ENCODE assay signal across 34 cellular contexts in the genomic region with DNA sequence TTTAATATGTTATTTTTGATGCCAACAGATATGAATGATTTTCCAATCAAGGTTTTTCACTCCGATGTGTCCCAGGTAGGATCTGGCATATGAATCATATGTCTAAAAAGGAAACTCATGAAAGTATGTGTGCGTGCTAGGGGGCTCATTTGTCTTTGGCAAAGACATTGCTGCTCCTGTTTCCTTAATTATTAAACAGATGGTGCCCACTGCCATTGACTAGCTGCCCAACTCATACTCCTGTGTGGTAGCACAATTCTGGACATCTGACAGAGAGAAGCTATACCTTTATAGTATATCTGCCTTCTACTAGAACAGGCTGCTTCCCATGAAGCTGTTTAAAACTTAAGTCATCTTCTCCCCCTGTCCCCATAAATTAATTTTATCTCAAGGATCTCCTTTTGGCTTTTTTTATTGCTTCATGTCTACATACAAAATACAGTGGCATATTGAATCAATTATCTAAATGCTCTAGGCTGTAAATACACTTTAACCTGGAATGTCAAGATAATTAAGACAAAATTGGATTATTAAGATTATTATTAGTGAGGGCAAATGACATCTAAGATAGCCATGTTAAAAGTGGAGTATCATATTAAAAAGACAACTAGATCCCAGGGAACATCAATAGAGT. TPM values are rescaled to one million over a fixed set of nuclear protein-coding genes. Genes with fewer than 3 reads are reported as not detected.
DNase-seq lines count a peak whose midpoint lies in the region; ATAC-seq and TF ChIP-seq lines count a peak whose summit lies in the region.
"Had no signal": no experiment of that assay in that cellular context is flagged by ENCODE, and none has a peak within 500 bp of the region (broad histone marks: within the 10 kb centered on the region; RNA-seq: fewer than 3 reads in every experiment).

No MANE protein-coding gene starts in this region.

- no peaks in the 10 kb centered on the region for H3K79me2 ChIP-seq in HCT116 (ENCODE audit: insufficient read depth, low read length)

- H4K20me1 ChIP-seq in HCT116 (ENCODE audit: insufficient read depth), result no peaks in the 10 kb centered on the region

- H3K9ac ChIP-seq in HCT116 (ENCODE audit: low read length), result no peak overlapping the region

- H3K9me3 Mint-ChIP-seq in nephron, result no peaks in the 10 kb centered on the region
- H3K9me3 Mint-ChIP-seq in activated T-cell treated with anti-CD3 and anti-CD28 coated beads, Interleukin-2, amount 50 U/mL, for 4 hours, result no peaks in the 10 kb centered on the region
- H3K9me3 Mint-ChIP-seq: activated CD4-positive, alpha-beta T cell treated with anti-CD3 and anti-CD28 coated beads, Interleukin-2, amount 10 ng/mL, durations not matched to agents 7 days and 5 days; CD8-positive, alpha-beta T cell; dendritic cell treated with granulocyte-macrophage colony-stimulating factor and Interleukin-4, amounts not matched to agents 40 ng/mL and 50 ng/mL, for 4 days; natural killer cell; stimulated activated naive CD8-positive, alpha-beta T cell treated with anti-CD3 and anti-CD28 coated beads, Interleukin-15, Interleukin-2, amounts not matched to agents 100 ng/mL and 50 ng/mL, for 24 hours had no signal

- no peaks in the 10 kb centered on the region for H3K9me2 ChIP-seq in HCT116 (ENCODE audit: insufficient read depth)

- BruUV-seq in HCT116 (replicated peaks; lab: Mats Ljungman, UMichigan), result no TSS peak

- H3K4me1 ChIP-seq in BE2C (peaks cover 8% of the 10 kb centered on the region), HCT116 (ENCODE audit: control insufficient read depth in 1 of 2, insufficient read depth in 2 of 2, low read length in 2 of 2) (no peaks in the 10 kb centered on the region; a peak in 1 of 4 replicates), ascending aorta (no peaks in the 10 kb centered on the region)
- H3K4me1 ChIP-seq: foreskin keratinocyte, Peyer's patch had no signal

- no peak for TF ChIP-seq POLR2A in HCT116 (IDR thresholded peaks at IDR 0.05; ENCODE audit: borderline replicate concordance, extremely low read depth, insufficient read depth, insufficient read length)

- H3K4me3 ChIP-seq in BE2C (ENCODE audit: low read depth, low read length) (peak overlapping the region; percentile 76), HCT116 (replicated peaks in 1 of 2; ENCODE audit: low read depth in 1 of 2, low read length in 2 of 2) (no peak overlapping the region), ascending aorta (no peak overlapping the region)
- H3K4me3 ChIP-seq: lung, mucosa of descending colon had no signal

- no peaks in the 10 kb centered on the region for H3K36me3 Mint-ChIP-seq in nephron (ENCODE audit: low read depth)
- H3K36me3 Mint-ChIP-seq in activated T-cell treated with anti-CD3 and anti-CD28 coated beads, Interleukin-2, amount 50 U/mL, for 4 hours (ENCODE audit: insufficient read depth), result no peaks in the 10 kb centered on the region
- H3K36me3 Mint-ChIP-seq: activated naive CD8-positive, alpha-beta T cell; CD8-positive, alpha-beta T cell; natural killer cell had no signal

- CTCF ChIA-PET in HCT116 (lab: Charles Lee), result no interaction called here

- H3K36me3 ChIP-seq in BE2C (no peaks in the 10 kb centered on the region), HCT116 (ENCODE audit: control insufficient read depth in 1 of 2, insufficient read depth in 2 of 2, low read length in 2 of 2) (no peaks in the 10 kb centered on the region), ascending aorta (no peaks in the 10 kb centered on the region)
- H3K36me3 ChIP-seq: cardiac muscle cell, esophagus squamous epithelium, ovary, Peyer's patch, thoracic aorta, WERI-Rb-1 had no signal

- peak overlapping the region; percentile 94 to 97 (median 96) for H3K4me3 Mint-ChIP-seq in nephron
- H3K4me3 Mint-ChIP-seq in activated T-cell treated with anti-CD3 and anti-CD28 coated beads, Interleukin-2, amount 50 U/mL, for 4 hours, result no peak overlapping the region
- H3K4me3 Mint-ChIP-seq: activated CD4-positive, alpha-beta T cell treated with anti-CD3 and anti-CD28 coated beads, Interleukin-2, amount 10 ng/mL, durations not matched to agents 7 days and 5 days; activated naive CD8-positive, alpha-beta T cell; CD8-positive, alpha-beta T cell; dendritic cell treated with granulocyte-macrophage colony-stimulating factor and Interleukin-4, amounts not matched to agents 40 ng/mL and 50 ng/mL, for 4 days; natural killer cell; stimulated activated naive CD8-positive, alpha-beta T cell treated with anti-CD3 and anti-CD28 coated beads, Interleukin-15, Interleukin-2, amounts not matched to agents 100 ng/mL and 50 ng/mL, for 24 hours had no signal

- TF ChIP-seq CTCF in BE2C (IDR thresholded peaks at IDR 0.05; ENCODE audit: low read depth, low read length) (no peak), HCT116 (IDR thresholded peaks at IDR 0.05 in 2 of 3, conservative IDR thresholded peaks at IDR 0.05 in 1 of 3; ENCODE audit: borderline replicate concordance in 1 of 3, insufficient read depth in 1 of 3, low read depth in 2 of 3, low read length in 2 of 3) (no peak), ascending aorta (IDR thresholded peaks at IDR 0.05) (no peak), nephron (IDR thresholded peaks at IDR 0.05; ENCODE audit: unreplicated experiment in 3 of 3) (no peak)

- RAD21 ChIA-PET in HCT116 (lab: Charles Lee; ENCODE audit: low non-redundant PET in 1 of 2, low total read pairs in 2 of 2, uncharacterized antibody in 2 of 2, unreplicated experiment in 2 of 2), result no interaction called here

- peak overlapping the region in 1 of 3 experiments; percentile 94 for H3K27ac Mint-ChIP-seq in nephron
- H3K27ac Mint-ChIP-seq: activated CD4-positive, alpha-beta T cell treated with anti-CD3 and anti-CD28 coated beads, Interleukin-2, amount 10 ng/mL, durations not matched to agents 7 days and 5 days; activated naive CD8-positive, alpha-beta T cell; CD8-positive, alpha-beta T cell; dendritic cell treated with granulocyte-macrophage colony-stimulating factor and Interleukin-4, amounts not matched to agents 40 ng/mL and 50 ng/mL, for 4 days; natural killer cell; stimulated activated naive CD8-positive, alpha-beta T cell treated with anti-CD3 and anti-CD28 coated beads, Interleukin-15, Interleukin-2, amounts not matched to agents 100 ng/mL and 50 ng/mL, for 24 hours had no signal

- H3K9me3 ChIP-seq in BE2C (no peaks in the 10 kb centered on the region), HCT116 (ENCODE audit: control insufficient read depth in 1 of 2, insufficient read depth in 1 of 2, low read depth in 1 of 2, low read length in 2 of 2) (no peaks in the 10 kb centered on the region), ascending aorta (no peaks in the 10 kb centered on the region)
- H3K9me3 ChIP-seq: esophagus squamous epithelium, mucosa of descending colon, ovary, Peyer's patch, thoracic aorta had no signal

- no peak for TF ChIP-seq RAD21 in HCT116 (IDR thresholded peaks at IDR 0.05; ENCODE audit: low read depth)

- H2AFZ ChIP-seq in HCT116 (ENCODE audit: low read depth, low read length, poor library complexity, severe bottlenecking), result peak overlapping the region; percentile 89

- POLR2A ChIA-PET in HCT116 (lab: Charles Lee), result no interaction called here

- ATAC-seq in HCT116, result no peak
- no peak for ATAC-seq in activated T-cell treated with anti-CD3 and anti-CD28 coated beads, Interleukin-2, amount 50 U/mL, for 4 hours
- ATAC-seq: CD8-positive, alpha-beta T cell; foreskin keratinocyte; mucosa of descending colon; natural killer cell had no signal

- H3K4me2 ChIP-seq in HCT116 (ENCODE audit: low read length), result no peak overlapping the region

- H3K27me3 Mint-ChIP-seq in nephron (ENCODE audit: low read depth), result peaks cover 7% of the 10 kb centered on the region
- peaks cover 47% of the 10 kb centered on the region for H3K27me3 Mint-ChIP-seq in activated T-cell treated with anti-CD3 and anti-CD28 coated beads, Interleukin-2, amount 50 U/mL, for 4 hours (ENCODE audit: low read depth)

- DNase-seq in BE2C, result peak; percentile 13
- no peak for DNase-seq in HCT116 (ENCODE audit: low read depth, low spot score)
- no peak for DNase-seq in ascending aorta (ENCODE audit: low spot score in 2 of 2)
- no peak for DNase-seq in activated T-cell treated with anti-CD3 and anti-CD28 coated beads for 4 hours
- no peak for DNase-seq in GF-D8 (lab: John Stamatoyannopoulos, UW)
- no peak for DNase-seq in stimulated activated naive CD4-positive, alpha-beta T cell treated with Interleukin-2 at 50 U/mL for 16 hours (lab: John Stamatoyannopoulos, UW)
- no peak for DNase-seq in activated T-cell treated with anti-CD3 and anti-CD28 coated beads, Interleukin-2, amount 50 U/mL, for 4 hours
- DNase-seq: activated CD4-positive, alpha-beta T cell treated with anti-CD3 and anti-CD28 coated beads, Interleukin-2, amount 10 ng/mL, durations not matched to agents 7 days and 5 days; activated effector memory CD4-positive, alpha-beta T cell treated with anti-CD3 and anti-CD28 coated beads, Interleukin-2, amount 50 U/mL, for 16 hours; activated T-cell treated with anti-CD3 and anti-CD28 coated beads, Interleukin-2, amount 50 U/mL, for 1 hour; anterior cingulate cortex; CD8-positive, alpha-beta T cell; esophagus squamous epithelium; foreskin keratinocyte; HCEC 1CT; Kasumi-1; mucosa of descending colon; natural killer cell; NCI-H1436; NCI-H2081; NCI-H226; ovary; Peyer's patch; small intestine; stimulated activated CD4-positive, alpha-beta T cell treated with anti-CD3 and anti-CD28 coated beads, Interleukin-1b, Interleukin-23, amount 100 ng/mL, for 48 hours; WERI-Rb-1 had no signal

- H3K27me3 ChIP-seq in BE2C (peaks cover 12% of the 10 kb centered on the region), HCT116 (ENCODE audit: insufficient read depth, low read length) (no peaks in the 10 kb centered on the region), ascending aorta (no peaks in the 10 kb centered on the region)
- H3K27me3 ChIP-seq: ovary, Peyer's patch had no signal

- intact Hi-C loops in HCT116 (cut with micrococcal nuclease), result loop anchor here (10.0 kb wide), 1 partner anchor 372 kb away; no protein-coding TSS in a partner anchor
- intact Hi-C loops in ascending aorta (cut with DNase I), result loop anchor here (5.0 kb wide), 4 partner anchors 105 to 625 kb away; no protein-coding TSS in a partner anchor

- peaks cover 9% of the 10 kb centered on the region for H3K4me1 Mint-ChIP-seq in nephron
- H3K4me1 Mint-ChIP-seq in activated T-cell treated with anti-CD3 and anti-CD28 coated beads, Interleukin-2, amount 50 U/mL, for 4 hours (ENCODE audit: low read depth), result peaks cover 6% of the 10 kb centered on the region

- H3K27ac ChIP-seq in HCT116 (ENCODE audit: low read depth, low read length), result no peak overlapping the region
- H3K27ac ChIP-seq in ascending aorta, result peak overlapping the region; percentile 92 to 98
- H3K27ac ChIP-seq: cardiac muscle cell, foreskin keratinocyte, WERI-Rb-1 had no signal

TF ChIP-seq in HCT116, 20 proteins besides CTCF, POLR2A, EP300 and RAD21 (continues in another document):
- TF ChIP-seq ATF3 (IDR thresholded peaks at IDR 0.05), result no peak

RNA-seq across cellular contexts. Expression of gene PDE3A, which starts 1.4 kb away (rescaled TPM):
- polyA plus RNA-seq in BE2C (2012; ENCODE audit: insufficient read depth, insufficient read length, low read depth), result 0.26 TPM
- total RNA-seq in HCT116 (2021; ENCODE audit: unreplicated experiment), result 0.12 TPM
- 0.01 and 0.04 TPM in 2 replicates for polyA plus RNA-seq in HCT116 (2012)
- total RNA-seq in ascending aorta, result 33.7 TPM
- under 1 TPM in 2 of 3 donors, not detected in 1; 0.08 TPM for total RNA-seq in activated T-cell treated with anti-CD3 and anti-CD28 coated beads, Interleukin-2, amount 50 U/mL, for 4 hours
- total RNA-seq: activated CD4-positive, alpha-beta T cell treated with anti-CD3 and anti-CD28 coated beads, Interleukin-2, amount 10 ng/mL, durations not matched to agents 7 days and 5 days; activated CD8-positive, alpha-beta memory T cell treated with anti-CD3 and anti-CD28 coated beads for 36 hours; CD8-positive, alpha-beta T cell; foreskin keratinocyte had no signal
- polyA plus RNA-seq: foreskin keratinocyte had no signal

Comparison
In these comparisons a context has a peak if more than half of its experiments do, and no peak if none do; other contexts are left out.
1. RNA of gene PDE3A, which starts 1.4 kb away (total RNA-seq): 33.7 TPM in ascending aorta (single experiment); 0.12 TPM in HCT116 (single experiment) and 0.08 TPM in activated T-cell treated with anti-CD3 and anti-CD28 coated beads, Interleukin-2, amount 50 U/mL, for 4 hours; every median in the first group is over 10 times any median in the second.